9 cellular contexts compared by ENCODE assay signal in the genomic region with DNA sequence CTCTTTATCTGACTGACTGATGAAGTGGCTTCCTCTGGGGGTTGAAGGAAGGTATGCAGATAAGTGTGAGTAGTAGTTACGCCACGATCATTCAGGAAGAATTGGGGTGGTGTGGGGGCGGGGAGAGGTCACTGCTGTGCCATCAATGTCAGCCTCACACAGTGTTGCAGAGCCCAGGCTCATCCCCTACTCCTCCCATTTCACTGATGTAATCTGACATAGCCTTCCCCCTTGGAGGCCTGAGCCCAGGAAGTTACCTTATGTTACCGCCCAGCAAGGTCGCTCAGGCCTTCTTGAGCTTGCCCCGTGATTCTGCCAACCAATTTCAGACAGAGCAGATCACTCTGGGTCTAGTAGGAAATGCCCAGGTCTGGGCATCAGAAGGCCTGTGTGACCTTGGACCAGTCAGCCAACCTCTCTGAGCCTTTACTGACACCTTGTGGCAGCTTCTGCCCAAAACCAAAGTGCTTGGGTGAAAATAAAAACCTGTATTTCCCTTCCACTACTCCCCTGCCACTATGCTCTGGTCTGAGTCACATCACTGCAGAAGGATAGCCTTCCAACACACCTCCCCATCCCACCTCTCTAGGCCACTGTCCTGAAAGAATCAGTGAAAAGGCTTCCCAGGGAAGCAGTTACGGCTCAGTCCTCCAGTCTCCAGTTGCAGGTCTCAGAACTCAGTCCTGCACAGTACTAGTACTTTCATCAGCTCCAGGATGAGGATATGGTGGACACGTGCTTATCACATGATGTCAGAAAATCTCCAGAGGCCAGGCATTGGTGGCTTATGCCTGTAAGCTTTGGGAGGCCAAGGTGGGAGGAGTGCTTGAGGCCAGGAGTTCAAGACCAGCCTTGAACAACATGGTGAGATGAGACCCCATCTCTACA. TPM values are rescaled to one million over a fixed set of nuclear protein-coding genes. Genes with fewer than 3 reads are reported as not detected.
DNase-seq lines count a peak whose midpoint lies in the region; ATAC-seq and TF ChIP-seq lines count a peak whose summit lies in the region.
"Had no signal": no experiment of that assay in that cellular context is flagged by ENCODE, and none has a peak within 500 bp of the region (broad histone marks: within the 10 kb centered on the region; RNA-seq: fewer than 3 reads in every experiment).

No MANE protein-coding gene starts in this region.

- no peaks in the 10 kb centered on the region for H3K4me1 Mint-ChIP-seq in activated naive CD8-positive, alpha-beta T cell treated with anti-CD3 and anti-CD28 coated beads, Interleukin-2, amount 50 U/mL, for 24 hours
- no peaks in the 10 kb centered on the region for H3K4me1 Mint-ChIP-seq in activated naive CD8-positive, alpha-beta T cell treated with anti-CD3 and anti-CD28 coated beads for 36 hours
- H3K4me1 Mint-ChIP-seq: activated naive CD4-positive, alpha-beta T cell treated with anti-CD3 and anti-CD28 coated beads, Interleukin-2, amount 50 U/mL, for 24 hours had no signal

- peak; percentile 25 for ATAC-seq in activated naive CD8-positive, alpha-beta T cell treated with anti-CD3 and anti-CD28 coated beads, Interleukin-2, amount 50 U/mL, for 24 hours

- no peaks in the 10 kb centered on the region for H3K9me3 Mint-ChIP-seq in activated naive CD8-positive, alpha-beta T cell treated with anti-CD3 and anti-CD28 coated beads, Interleukin-2, amount 50 U/mL, for 24 hours
- H3K9me3 Mint-ChIP-seq in activated naive CD8-positive, alpha-beta T cell treated with anti-CD3 and anti-CD28 coated beads for 36 hours: no peaks in the 10 kb centered on the region
- H3K9me3 Mint-ChIP-seq: activated naive CD4-positive, alpha-beta T cell treated with anti-CD3 and anti-CD28 coated beads, Interleukin-2, amount 50 U/mL, for 24 hours had no signal

- H3K36me3 ChIP-seq in testis (ENCODE audit: low read depth, missing control alignments): no peaks in the 10 kb centered on the region

- WGBS in testis, 2 donors: 66 to 68% methylated on average over 8 of the region's 8 CpGs

- no peak overlapping the region for H3K4me3 Mint-ChIP-seq in activated naive CD8-positive, alpha-beta T cell treated with anti-CD3 and anti-CD28 coated beads, Interleukin-2, amount 50 U/mL, for 24 hours
- no peak overlapping the region for H3K4me3 Mint-ChIP-seq in activated naive CD8-positive, alpha-beta T cell treated with anti-CD3 and anti-CD28 coated beads for 36 hours
- H3K4me3 Mint-ChIP-seq: activated naive CD4-positive, alpha-beta T cell treated with anti-CD3 and anti-CD28 coated beads, Interleukin-2, amount 50 U/mL, for 24 hours had no signal

- no peaks in the 10 kb centered on the region for H3K4me1 ChIP-seq in testis

- intact Hi-C loops in testis (cut with DNase I; ENCODE audit: low total_unique reads): no loop called here

- H3K27me3 Mint-ChIP-seq in activated naive CD8-positive, alpha-beta T cell treated with anti-CD3 and anti-CD28 coated beads, Interleukin-2, amount 50 U/mL, for 24 hours: no peaks in the 10 kb centered on the region
- H3K27me3 Mint-ChIP-seq in activated naive CD8-positive, alpha-beta T cell treated with anti-CD3 and anti-CD28 coated beads for 36 hours: no peaks in the 10 kb centered on the region
- H3K27me3 Mint-ChIP-seq: activated naive CD4-positive, alpha-beta T cell treated with anti-CD3 and anti-CD28 coated beads, Interleukin-2, amount 50 U/mL, for 24 hours had no signal

- no peaks in the 10 kb centered on the region for H3K36me3 Mint-ChIP-seq in activated naive CD8-positive, alpha-beta T cell treated with anti-CD3 and anti-CD28 coated beads, Interleukin-2, amount 50 U/mL, for 24 hours (ENCODE audit: low read depth)
- H3K36me3 Mint-ChIP-seq in activated naive CD8-positive, alpha-beta T cell treated with anti-CD3 and anti-CD28 coated beads for 36 hours: no peaks in the 10 kb centered on the region
- H3K36me3 Mint-ChIP-seq: activated naive CD4-positive, alpha-beta T cell treated with anti-CD3 and anti-CD28 coated beads, Interleukin-2, amount 50 U/mL, for 24 hours had no signal

- TF ChIP-seq CTCF in epithelial cell of esophagus (IDR thresholded peaks at IDR 0.05; ENCODE audit: insufficient read depth, low read depth, low read length, missing control alignments) (peak; percentile 56), testis (IDR thresholded peaks at IDR 0.05) (peak; percentile 31 to 48 (median 40))

- no peak overlapping the region for H3K27ac Mint-ChIP-seq in activated naive CD8-positive, alpha-beta T cell treated with anti-CD3 and anti-CD28 coated beads, Interleukin-2, amount 50 U/mL, for 24 hours
- no peak overlapping the region for H3K27ac Mint-ChIP-seq in activated naive CD8-positive, alpha-beta T cell treated with anti-CD3 and anti-CD28 coated beads for 36 hours
- H3K27ac Mint-ChIP-seq: activated naive CD4-positive, alpha-beta T cell treated with anti-CD3 and anti-CD28 coated beads, Interleukin-2, amount 50 U/mL, for 24 hours had no signal

- TF ChIP-seq POLR2A in testis (IDR thresholded peaks at IDR 0.05): no peak

- no peaks in the 10 kb centered on the region for H3K9me3 ChIP-seq in testis

- no peak for DNase-seq in activated naive CD8-positive, alpha-beta T cell treated with anti-CD3 and anti-CD28 coated beads, Interleukin-2, amount 50 U/mL, for 24 hours
- DNase-seq in activated naive CD8-positive, alpha-beta T cell treated with anti-CD3 and anti-CD28 coated beads for 36 hours: no peak
- DNase-seq in OCI-M1 (lab: John Stamatoyannopoulos, UW) (peak; percentile 20), epithelial cell of esophagus (ENCODE audit: low read depth) (peak; percentile 52), testis (peak; percentile 72), NCI-H526 treated with DMSO at 0.1 percent for 48 hours (lab: John Stamatoyannopoulos, UW) (no peak), NCI-H345 treated with DMSO at 0.1 percent for 48 hours (lab: John Stamatoyannopoulos, UW; ENCODE audit: unreplicated experiment) (no peak), D341Med (ENCODE audit: low spot score) (no peak)

- no peaks in the 10 kb centered on the region for H3K27me3 ChIP-seq in testis

- H3K4me3 ChIP-seq in epithelial cell of esophagus (ENCODE audit: low read length) (no peak overlapping the region), testis (no peak overlapping the region)

- no peak overlapping the region for H3K27ac ChIP-seq in testis

RNA-seq across cellular contexts. Expression of a gene that starts 28.1 kb away (rescaled TPM):
- total RNA-seq in activated naive CD8-positive, alpha-beta T cell treated with anti-CD3 and anti-CD28 coated beads for 36 hours: not detected
- 10 to 100 TPM in 1 of 2 donors, 1 to 10 TPM in 1; 8.9 to 15.9 TPM for total RNA-seq in testis
- polyA plus RNA-seq in testis (ENCODE audit: insufficient read depth, low read depth, low replicate concordance): 18.9 TPM

Comparison
In these comparisons a context has a peak if more than half of its experiments do, and no peak if none do; other contexts are left out.
1. DNase-seq: peak in OCI-M1 (single experiment), epithelial cell of esophagus (single experiment) and testis (single experiment); none in activated naive CD8-positive, alpha-beta T cell treated with anti-CD3 and anti-CD28 coated beads, Interleukin-2, amount 50 U/mL, for 24 hours (single experiment), activated naive CD8-positive, alpha-beta T cell treated with anti-CD3 and anti-CD28 coated beads for 36 hours (single experiment), NCI-H526 treated with DMSO at 0.1 percent for 48 hours (single experiment), NCI-H345 treated with DMSO at 0.1 percent for 48 hours (single experiment) and D341Med (single experiment).
2. RNA of a gene that starts 28.1 kb away (total RNA-seq): 8.9 to 15.9 TPM in testis; not detected in activated naive CD8-positive, alpha-beta T cell treated with anti-CD3 and anti-CD28 coated beads for 36 hours; every median in the first group is over 4 times any median in the second.